ENCODE assay signal across 8 cellular contexts in the genomic region with DNA sequence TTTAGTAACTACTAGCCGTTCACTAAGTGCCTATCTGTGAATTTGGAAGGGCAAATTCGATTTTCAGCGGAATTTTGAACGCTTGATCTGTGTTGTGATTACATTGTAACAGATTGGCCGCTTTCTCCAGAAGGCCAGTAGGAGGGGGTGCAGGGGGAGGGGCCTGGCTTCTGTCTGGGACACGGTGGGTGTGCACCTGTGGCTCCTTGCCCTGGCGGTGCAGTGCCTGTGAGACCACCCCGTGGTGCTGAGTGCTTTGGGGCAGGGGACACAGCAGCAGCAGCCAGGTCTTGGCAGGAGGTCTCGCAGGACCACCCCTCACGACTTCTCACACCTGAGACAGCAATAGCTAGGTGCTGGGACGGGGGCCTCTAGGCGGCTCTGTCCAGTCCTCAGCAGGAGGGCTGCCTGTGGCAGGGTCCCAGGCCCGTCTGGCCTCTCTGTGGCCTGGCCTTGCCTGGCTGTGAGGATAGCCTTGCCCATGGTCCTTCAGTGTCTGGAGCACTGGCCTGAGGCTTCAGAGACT. TPM values are rescaled to one million over a fixed set of nuclear protein-coding genes. Genes with fewer than 3 reads are reported as not detected.
DNase-seq lines count a peak whose midpoint lies in the region; ATAC-seq, FAIRE-seq and TF ChIP-seq lines count a peak whose summit lies in the region.

No MANE protein-coding gene starts in this region.

- no peaks in the 10 kb centered on the region for H3K9me3 ChIP-seq in ascending aorta
- H3K9me3 ChIP-seq in HepG2 (ENCODE audit: low read length) = no peaks in the 10 kb centered on the region
- H3K9me3 ChIP-seq in tibial artery = no peaks in the 10 kb centered on the region

- H3K27me3 Mint-ChIP-seq in activated CD8-positive, alpha-beta memory T cell treated with anti-CD3 and anti-CD28 coated beads, Interleukin-2, amount 10 ng/mL, durations not matched to agents 7 days and 5 days = no peaks in the 10 kb centered on the region

- FAIRE-seq in HepG2 (lab: Jason Lieb, UNC) = no peak

- H3K4me2 ChIP-seq in HepG2 (ENCODE audit: low read depth, low read length) = peak overlapping the region; percentile 95

- peaks cover 29 to 34% of the 10 kb centered on the region in 2 donors for H3K36me3 ChIP-seq in ascending aorta
- H3K36me3 ChIP-seq in HepG2 (replicated peaks in 1 of 2; ENCODE audit: control insufficient read depth in 1 of 2, insufficient read depth in 2 of 2, low read length in 2 of 2) = peaks cover 21 to 41% of the 10 kb centered on the region in 2 experiments; a peak in 4 of 5 replicates
- peaks cover 20 to 36% (median 28%) of the 10 kb centered on the region in 3 donors for H3K36me3 ChIP-seq in tibial artery

- no peak overlapping the region for H2AFZ ChIP-seq in HepG2 (ENCODE audit: low read length)

- H3K36me3 Mint-ChIP-seq in activated CD8-positive, alpha-beta memory T cell treated with anti-CD3 and anti-CD28 coated beads, Interleukin-2, amount 10 ng/mL, durations not matched to agents 7 days and 5 days = peaks cover 27% of the 10 kb centered on the region

- H3K27ac ChIP-seq in ascending aorta (no peak overlapping the region), HepG2 (ENCODE audit: extremely low read length, insufficient read depth, low read length) (no peak overlapping the region), tibial artery (peak overlapping the region in 1 of 2 donors; percentile 50)

- CTCF ChIA-PET in activated CD8-positive, alpha-beta memory T cell treated with anti-CD3 and anti-CD28 coated beads, Interleukin-2, amount 10 ng/mL, durations not matched to agents 7 days and 5 days (lab: Charles Lee) = interaction anchor here (1.1 kb wide), 2 partner anchors 10 to 53 kb away, joined by 3 to 4 read pairs; no protein-coding TSS in a partner anchor
- CTCF ChIA-PET in HepG2 (lab: Yijun Ruan, JAX; ENCODE audit: low intra/inter-chr PET ratio, low total read pairs) = no interaction called here

- intact Hi-C loops in ascending aorta (cut with DNase I) = loop anchor here (2.0 to 5.0 kb wide), 3 partner anchors 40 to 1221 kb away; a partner anchor contains a TSS
- intact Hi-C loops in HepG2 (cut with micrococcal nuclease; ENCODE audit: unreplicated experiment) = no loop called here
- intact Hi-C loops in tibial artery (cut with DNase I; ENCODE audit: low total_unique reads) = no loop called here

- H3K4me1 ChIP-seq in ascending aorta (peaks cover 21 to 25% of the 10 kb centered on the region in 2 donors), HepG2 (ENCODE audit: insufficient read depth, low read length) (peaks cover 27% of the 10 kb centered on the region), tibial artery (peaks cover 6 to 52% (median 32%) of the 10 kb centered on the region in 4 donors)

- H4K20me1 ChIP-seq in HepG2 (ENCODE audit: insufficient read depth, low read length) = peaks cover 52% of the 10 kb centered on the region

- peak overlapping the region; percentile 91 for H3K9ac ChIP-seq in HepG2 (ENCODE audit: insufficient read depth, low read depth, low read length)

- H3K27ac Mint-ChIP-seq in activated CD8-positive, alpha-beta memory T cell treated with anti-CD3 and anti-CD28 coated beads, Interleukin-2, amount 10 ng/mL, durations not matched to agents 7 days and 5 days = peak overlapping the region; percentile 91

- in situ Hi-C loops in HepG2 (cut with HindIII; ENCODE audit: extremely low pct_ligation_motif_present, low pct_unique_long_range_greater_than_20kb) (no loop called here), GM13976 (cut with MboI; ENCODE audit: low sequenced_read_pairs, unreplicated experiment) (loop anchor here (25.0 kb wide), 1 partner anchor 99 kb away; no protein-coding TSS in a partner anchor)

- no peak for TF ChIP-seq CTCF in ascending aorta (IDR thresholded peaks at IDR 0.05)
- no peak for TF ChIP-seq CTCF in HepG2 (CRISPR knock-in tag; IDR thresholded peaks at IDR 0.05)
- TF ChIP-seq CTCF in tibial artery (IDR thresholded peaks at IDR 0.05) = no peak
- TF ChIP-seq CTCF in GM13976 (IDR thresholded peaks at IDR 0.05; ENCODE audit: borderline replicate concordance, control extremely low read depth, extremely low read depth, insufficient read depth, missing control alignments) = no peak

- H3K4me3 ChIP-seq in ascending aorta = peak overlapping the region; percentile 83 to 91
- peak overlapping the region; percentile 66 to 97 (median 91) for H3K4me3 ChIP-seq in HepG2 (replicated peaks in 1 of 3; ENCODE audit: insufficient read depth in 1 of 3, low read depth in 2 of 3, low read length in 3 of 3)
- H3K4me3 ChIP-seq in tibial artery = peak overlapping the region; percentile 74 to 91

- DNase-seq in activated CD8-positive, alpha-beta memory T cell treated with anti-CD3 and anti-CD28 coated beads, Interleukin-2, amount 10 ng/mL, durations not matched to agents 7 days and 5 days = no peak
- DNase-seq in activated CD8-positive, alpha-beta memory T cell treated with anti-CD3 and anti-CD28 coated beads, Interleukin-2, amount 50 U/mL, for 4 hours = no peak
- DNase-seq in ascending aorta (ENCODE audit: low spot score in 2 of 2) (no peak), HepG2 (ENCODE audit: low spot score) (no peak), tibial artery (no peak), GM13976 (ENCODE audit: low spot score) (no peak), islet precursor cell (no peak), NCI-H128 (lab: John Stamatoyannopoulos, UW; ENCODE audit: unreplicated experiment) (no peak)

- no TSS peak for BruUV-seq in HepG2 (replicated peaks; lab: Mats Ljungman, UMichigan)

- H3K9me3 Mint-ChIP-seq in activated CD8-positive, alpha-beta memory T cell treated with anti-CD3 and anti-CD28 coated beads, Interleukin-2, amount 10 ng/mL, durations not matched to agents 7 days and 5 days (ENCODE audit: low read depth) = no peaks in the 10 kb centered on the region

- H3K27me3 ChIP-seq in ascending aorta (no peaks in the 10 kb centered on the region), HepG2 (ENCODE audit: control insufficient read depth in 1 of 2, insufficient read depth in 2 of 2, low read length in 2 of 2) (no peaks in the 10 kb centered on the region; a peak in 2 of 5 replicates), tibial artery (peaks cover 0 to 4% of the 10 kb centered on the region in 2 donors)

- peaks cover 61% of the 10 kb centered on the region for H3K79me2 ChIP-seq in HepG2 (ENCODE audit: insufficient read depth, low read length)

- peaks cover 40% of the 10 kb centered on the region for H3K4me1 Mint-ChIP-seq in activated CD8-positive, alpha-beta memory T cell treated with anti-CD3 and anti-CD28 coated beads, Interleukin-2, amount 10 ng/mL, durations not matched to agents 7 days and 5 days

- no peak for TF ChIP-seq RAD21 in HepG2 (CRISPR knock-in tag; IDR thresholded peaks at IDR 0.05)

- TF ChIP-seq POLR2A in HepG2 (IDR thresholded peaks at IDR 0.05; ENCODE audit: insufficient read depth in 1 of 2, low read depth in 2 of 2, low read length in 2 of 2) = no peak

- WGBS in HepG2 (ENCODE audit: low lambda C conversion rate) = 6% methylated on average over 9 of the region's 13 CpGs

- peak overlapping the region; percentile 97 for H3K4me3 Mint-ChIP-seq in activated CD8-positive, alpha-beta memory T cell treated with anti-CD3 and anti-CD28 coated beads, Interleukin-2, amount 10 ng/mL, durations not matched to agents 7 days and 5 days

- no peak for ATAC-seq in activated CD8-positive, alpha-beta memory T cell treated with anti-CD3 and anti-CD28 coated beads, Interleukin-2, amount 10 ng/mL, durations not matched to agents 7 days and 5 days
- peak; percentile 21 for ATAC-seq in HepG2

- TF ChIP-seq EP300 in HepG2 (IDR thresholded peaks at IDR 0.05; ENCODE audit: low read depth in 2 of 2, low read length in 2 of 2) = no peak
- TF ChIP-seq EP300 in HepG2 (CRISPR knock-in tag; IDR thresholded peaks at IDR 0.05; ENCODE audit: borderline replicate concordance) = no peak

- POLR2A ChIA-PET in HepG2 (lab: Yijun Ruan, JAX) = interaction anchor here (0.8 kb wide), 1 partner anchor 14 kb away, joined by 4 read pairs; no protein-coding TSS in a partner anchor

RNA-seq across cellular contexts. Expression of a gene that starts 1.8 kb away (rescaled TPM):
- 100 to 1,000 TPM; 224 to 253 TPM for total RNA-seq in activated CD8-positive, alpha-beta memory T cell treated with anti-CD3 and anti-CD28 coated beads, Interleukin-2, amount 10 ng/mL, durations not matched to agents 7 days and 5 days
- total RNA-seq in ascending aorta = 141 TPM
- 75.8 and 87.9 TPM in 2 replicates for total RNA-seq in HepG2 (2016; rRNA removed; fragmentation: Illumina TruSeq; extraction: Trizol)
- total RNA-seq in HepG2 (2016; cell fraction: cytosol; rRNA removed; fragmentation: Illumina TruSeq; extraction: Trizol; ENCODE audit: low read depth) = 35.5 and 39.4 TPM in 2 replicates
- 66.6 and 79.8 TPM in 2 replicates for total RNA-seq in HepG2 (2016; cell fraction: insoluble cytoplasmic fraction; rRNA removed; fragmentation: Illumina TruSeq; extraction: Trizol)
- 55.4 and 63.3 TPM in 2 replicates for total RNA-seq in HepG2 (2016; cell fraction: membrane; rRNA removed; fragmentation: Illumina TruSeq; extraction: Trizol)
- 41.5 and 41.7 TPM in 2 replicates for total RNA-seq in HepG2 (2016; cell fraction: nucleus; rRNA removed; fragmentation: Illumina TruSeq; extraction: Trizol)
- polyA plus RNA-seq in HepG2 (2011; rRNA removed) = 79.5 and 98.9 TPM in 2 replicates
- polyA plus RNA-seq in HepG2 (2011; cell fraction: cytosol; rRNA removed) = 57.9 and 77.8 TPM in 2 replicates
- 115 and 128 TPM in 2 replicates for polyA plus RNA-seq in HepG2 (2011; cell fraction: nucleus; rRNA removed)
- polyA plus RNA-seq in HepG2 (2012) = 91.6 and 108 TPM in 2 replicates
- polyA plus RNA-seq in HepG2 (2016; cell fraction: cytosol; fragmentation: Illumina TruSeq; extraction: Trizol; ENCODE audit: low read depth) = 94.9 and 118 TPM in 2 replicates
- 181 and 205 TPM in 2 replicates for polyA plus RNA-seq in HepG2 (2016; cell fraction: insoluble cytoplasmic fraction; fragmentation: Illumina TruSeq; extraction: Trizol; ENCODE audit: low read depth)
- 118 and 119 TPM in 2 replicates for polyA plus RNA-seq in HepG2 (2016; cell fraction: membrane; fragmentation: Illumina TruSeq; extraction: Trizol; ENCODE audit: low read depth)
- polyA plus RNA-seq in HepG2 (2016; cell fraction: nucleus; fragmentation: Illumina TruSeq; extraction: Trizol; ENCODE audit: insufficient read depth, low read depth) = 163 and 194 TPM in 2 replicates
- polyA minus RNA-seq in HepG2 (2011; rRNA and poly(A)+ RNA removed; ENCODE audit: low replicate concordance) = 39.2 and 48.3 TPM in 2 replicates
- polyA minus RNA-seq in HepG2 (2011; cell fraction: cytosol; rRNA and poly(A)+ RNA removed) = 54.8 and 55.8 TPM in 2 replicates
- polyA minus RNA-seq in HepG2 (2011; cell fraction: nucleus; rRNA and poly(A)+ RNA removed) = 63.8 and 72.6 TPM in 2 replicates

RNA-seq across cellular contexts. Expression of a gene that starts 22.2 kb away (rescaled TPM):
- total RNA-seq in activated CD8-positive, alpha-beta memory T cell treated with anti-CD3 and anti-CD28 coated beads, Interleukin-2, amount 10 ng/mL, durations not matched to agents 7 days and 5 days = under 1 TPM; 0.45 to 0.53 TPM
- total RNA-seq in ascending aorta (0.64 TPM), HepG2 (2016; rRNA removed; fragmentation: Illumina TruSeq; extraction: Trizol) (2.0 and 3.2 TPM in 2 replicates)
- total RNA-seq in HepG2 (2016; cell fraction: cytosol; rRNA removed; fragmentation: Illumina TruSeq; extraction: Trizol; ENCODE audit: low read depth) = 0.40 and 0.79 TPM in 2 replicates
- total RNA-seq in HepG2 (2016; cell fraction: insoluble cytoplasmic fraction; rRNA removed; fragmentation: Illumina TruSeq; extraction: Trizol) = 1.2 and 2.4 TPM in 2 replicates
- total RNA-seq in HepG2 (2016; cell fraction: membrane; rRNA removed; fragmentation: Illumina TruSeq; extraction: Trizol) = 0.80 and 1.3 TPM in 2 replicates
- total RNA-seq in HepG2 (2016; cell fraction: nucleus; rRNA removed; fragmentation: Illumina TruSeq; extraction: Trizol) = 2.8 and 4.0 TPM in 2 replicates
- 5.7 and 9.1 TPM in 2 replicates for polyA plus RNA-seq in HepG2 (2011; rRNA removed)
- 2.2 and 2.3 TPM in 2 replicates for polyA plus RNA-seq in HepG2 (2011; cell fraction: cytosol; rRNA removed)
- 91.6 and 123 TPM in 2 replicates for polyA plus RNA-seq in HepG2 (2011; cell fraction: nucleus; rRNA removed)
- 3.7 and 4.3 TPM in 2 replicates for polyA plus RNA-seq in HepG2 (2012)
- polyA plus RNA-seq in HepG2 (2016; cell fraction: cytosol; fragmentation: Illumina TruSeq; extraction: Trizol; ENCODE audit: low read depth) = 0.31 and 0.35 TPM in 2 replicates
- polyA plus RNA-seq in HepG2 (2016; cell fraction: insoluble cytoplasmic fraction; fragmentation: Illumina TruSeq; extraction: Trizol; ENCODE audit: low read depth) = 1.0 and 2.5 TPM in 2 replicates
- polyA plus RNA-seq in HepG2 (2016; cell fraction: membrane; fragmentation: Illumina TruSeq; extraction: Trizol; ENCODE audit: low read depth) = 0.46 and 0.62 TPM in 2 replicates
- polyA plus RNA-seq in HepG2 (2016; cell fraction: nucleus; fragmentation: Illumina TruSeq; extraction: Trizol; ENCODE audit: insufficient read depth, low read depth) = 5.9 and 9.4 TPM in 2 replicates
- polyA minus RNA-seq in HepG2 (2011; rRNA and poly(A)+ RNA removed; ENCODE audit: low replicate concordance) = 0.40 and 7.9 TPM in 2 replicates
- 2.1 and 2.6 TPM in 2 replicates for polyA minus RNA-seq in HepG2 (2011; cell fraction: cytosol; rRNA and poly(A)+ RNA removed)
- polyA minus RNA-seq in HepG2 (2011; cell fraction: nucleus; rRNA and poly(A)+ RNA removed) = 12.2 and 20.9 TPM in 2 replicates

RNA-seq across cellular contexts. Expression of a gene that starts 40.4 kb away (rescaled TPM):
- total RNA-seq in activated CD8-positive, alpha-beta memory T cell treated with anti-CD3 and anti-CD28 coated beads, Interleukin-2, amount 10 ng/mL, durations not matched to agents 7 days and 5 days = 10 to 100 TPM; 52.9 to 57.8 TPM
- total RNA-seq in ascending aorta = 143 TPM
- total RNA-seq in HepG2 (2016; rRNA removed; fragmentation: Illumina TruSeq; extraction: Trizol) = 45.1 and 51.0 TPM in 2 replicates
- 118 and 125 TPM in 2 replicates for total RNA-seq in HepG2 (2016; cell fraction: cytosol; rRNA removed; fragmentation: Illumina TruSeq; extraction: Trizol; ENCODE audit: low read depth)
- total RNA-seq in HepG2 (2016; cell fraction: insoluble cytoplasmic fraction; rRNA removed; fragmentation: Illumina TruSeq; extraction: Trizol) = 49.3 and 52.7 TPM in 2 replicates
- 124 and 132 TPM in 2 replicates for total RNA-seq in HepG2 (2016; cell fraction: membrane; rRNA removed; fragmentation: Illumina TruSeq; extraction: Trizol)
- total RNA-seq in HepG2 (2016; cell fraction: nucleus; rRNA removed; fragmentation: Illumina TruSeq; extraction: Trizol) = 18.2 and 27.2 TPM in 2 replicates
- 24.2 and 26.2 TPM in 2 replicates for polyA plus RNA-seq in HepG2 (2011; rRNA removed)
- polyA plus RNA-seq in HepG2 (2011; cell fraction: cytosol; rRNA removed) = 32.0 and 45.5 TPM in 2 replicates
- polyA plus RNA-seq in HepG2 (2011; cell fraction: nucleus; rRNA removed) = 19.0 and 20.6 TPM in 2 replicates
- 21.4 TPM in 2 replicates for polyA plus RNA-seq in HepG2 (2012)
- 132 and 144 TPM in 2 replicates for polyA plus RNA-seq in HepG2 (2016; cell fraction: cytosol; fragmentation: Illumina TruSeq; extraction: Trizol; ENCODE audit: low read depth)
- polyA plus RNA-seq in HepG2 (2016; cell fraction: insoluble cytoplasmic fraction; fragmentation: Illumina TruSeq; extraction: Trizol; ENCODE audit: low read depth) = 51.4 and 56.6 TPM in 2 replicates
- polyA plus RNA-seq in HepG2 (2016; cell fraction: membrane; fragmentation: Illumina TruSeq; extraction: Trizol; ENCODE audit: low read depth) = 124 TPM in 2 replicates
- polyA plus RNA-seq in HepG2 (2016; cell fraction: nucleus; fragmentation: Illumina TruSeq; extraction: Trizol; ENCODE audit: insufficient read depth, low read depth) = 43.7 and 46.5 TPM in 2 replicates
- 32.8 and 34.9 TPM in 2 replicates for polyA minus RNA-seq in HepG2 (2011; rRNA and poly(A)+ RNA removed; ENCODE audit: low replicate concordance)
- polyA minus RNA-seq in HepG2 (2011; cell fraction: cytosol; rRNA and poly(A)+ RNA removed) = 14.0 and 21.0 TPM in 2 replicates
- 6.6 and 7.2 TPM in 2 replicates for polyA minus RNA-seq in HepG2 (2011; cell fraction: nucleus; rRNA and poly(A)+ RNA removed)

RNA-seq across cellular contexts. Expression of a gene that starts 40.5 kb away (rescaled TPM):
- total RNA-seq in activated CD8-positive, alpha-beta memory T cell treated with anti-CD3 and anti-CD28 coated beads, Interleukin-2, amount 10 ng/mL, durations not matched to agents 7 days and 5 days = 10 to 100 TPM; 29.3 to 33.0 TPM
- 86.6 TPM for total RNA-seq in ascending aorta
- total RNA-seq in HepG2 (2016; rRNA removed; fragmentation: Illumina TruSeq; extraction: Trizol) = 8.8 and 22.7 TPM in 2 replicates
- 8.5 and 9.4 TPM in 2 replicates for total RNA-seq in HepG2 (2016; cell fraction: cytosol; rRNA removed; fragmentation: Illumina TruSeq; extraction: Trizol; ENCODE audit: low read depth)
- total RNA-seq in HepG2 (2016; cell fraction: insoluble cytoplasmic fraction; rRNA removed; fragmentation: Illumina TruSeq; extraction: Trizol) = 7.2 and 22.9 TPM in 2 replicates
- total RNA-seq in HepG2 (2016; cell fraction: membrane; rRNA removed; fragmentation: Illumina TruSeq; extraction: Trizol) = 11.3 and 14.3 TPM in 2 replicates
- 18.3 and 21.7 TPM in 2 replicates for total RNA-seq in HepG2 (2016; cell fraction: nucleus; rRNA removed; fragmentation: Illumina TruSeq; extraction: Trizol)
- 71.1 and 79.9 TPM in 2 replicates for polyA plus RNA-seq in HepG2 (2011; rRNA removed)
- polyA plus RNA-seq in HepG2 (2011; cell fraction: cytosol; rRNA removed) = 54.7 and 81.5 TPM in 2 replicates
- polyA plus RNA-seq in HepG2 (2011; cell fraction: nucleus; rRNA removed) = 96.1 and 122 TPM in 2 replicates
- polyA plus RNA-seq in HepG2 (2012) = 23.4 and 23.5 TPM in 2 replicates
- 15.1 and 18.1 TPM in 2 replicates for polyA plus RNA-seq in HepG2 (2016; cell fraction: cytosol; fragmentation: Illumina TruSeq; extraction: Trizol; ENCODE audit: low read depth)
- polyA plus RNA-seq in HepG2 (2016; cell fraction: insoluble cytoplasmic fraction; fragmentation: Illumina TruSeq; extraction: Trizol; ENCODE audit: low read depth) = 15.0 and 19.6 TPM in 2 replicates
- polyA plus RNA-seq in HepG2 (2016; cell fraction: membrane; fragmentation: Illumina TruSeq; extraction: Trizol; ENCODE audit: low read depth) = 15.9 and 17.7 TPM in 2 replicates
- 81.4 and 87.5 TPM in 2 replicates for polyA plus RNA-seq in HepG2 (2016; cell fraction: nucleus; fragmentation: Illumina TruSeq; extraction: Trizol; ENCODE audit: insufficient read depth, low read depth)
- polyA minus RNA-seq in HepG2 (2011; rRNA and poly(A)+ RNA removed; ENCODE audit: low replicate concordance) = 35.8 and 59.3 TPM in 2 replicates
- polyA minus RNA-seq in HepG2 (2011; cell fraction: cytosol; rRNA and poly(A)+ RNA removed) = 14.2 and 19.1 TPM in 2 replicates
- 7.6 and 15.6 TPM in 2 replicates for polyA minus RNA-seq in HepG2 (2011; cell fraction: nucleus; rRNA and poly(A)+ RNA removed)

RNA-seq across cellular contexts. Expression of a gene that starts 55.4 kb away (rescaled TPM):
- total RNA-seq in activated CD8-positive, alpha-beta memory T cell treated with anti-CD3 and anti-CD28 coated beads, Interleukin-2, amount 10 ng/mL, durations not matched to agents 7 days and 5 days = not detected
- total RNA-seq in ascending aorta (20.8 TPM), HepG2 (2016; rRNA removed; fragmentation: Illumina TruSeq; extraction: Trizol) (not detected in 2 replicates)
- total RNA-seq in HepG2 (2016; cell fraction: cytosol; rRNA removed; fragmentation: Illumina TruSeq; extraction: Trizol; ENCODE audit: low read depth) = not detected in 2 replicates
- not detected in 2 replicates for total RNA-seq in HepG2 (2016; cell fraction: insoluble cytoplasmic fraction; rRNA removed; fragmentation: Illumina TruSeq; extraction: Trizol)
- total RNA-seq in HepG2 (2016; cell fraction: membrane; rRNA removed; fragmentation: Illumina TruSeq; extraction: Trizol) = not detected in 2 replicates
- not detected in 2 replicates for total RNA-seq in HepG2 (2016; cell fraction: nucleus; rRNA removed; fragmentation: Illumina TruSeq; extraction: Trizol)
- not detected in 2 replicates for polyA plus RNA-seq in HepG2 (2011; rRNA removed)
- not detected in 2 replicates for polyA plus RNA-seq in HepG2 (2011; cell fraction: cytosol; rRNA removed)
- not detected in 2 replicates for polyA plus RNA-seq in HepG2 (2011; cell fraction: nucleus; rRNA removed)
- polyA plus RNA-seq in HepG2 (2012) = not detected in 2 replicates
- polyA plus RNA-seq in HepG2 (2016; cell fraction: cytosol; fragmentation: Illumina TruSeq; extraction: Trizol; ENCODE audit: low read depth) = not detected in 2 replicates
- not detected in 2 replicates for polyA plus RNA-seq in HepG2 (2016; cell fraction: insoluble cytoplasmic fraction; fragmentation: Illumina TruSeq; extraction: Trizol; ENCODE audit: low read depth)
- not detected in 2 replicates for polyA plus RNA-seq in HepG2 (2016; cell fraction: membrane; fragmentation: Illumina TruSeq; extraction: Trizol; ENCODE audit: low read depth)
- not detected in 2 replicates for polyA plus RNA-seq in HepG2 (2016; cell fraction: nucleus; fragmentation: Illumina TruSeq; extraction: Trizol; ENCODE audit: insufficient read depth, low read depth)
- not detected in 2 replicates for polyA minus RNA-seq in HepG2 (2011; rRNA and poly(A)+ RNA removed; ENCODE audit: low replicate concordance)
- polyA minus RNA-seq in HepG2 (2011; cell fraction: cytosol; rRNA and poly(A)+ RNA removed) = not detected in 2 replicates
- not detected in 2 replicates for polyA minus RNA-seq in HepG2 (2011; cell fraction: nucleus; rRNA and poly(A)+ RNA removed)
